Comparison of ENCODE assay signal across 21 cellular contexts in genomic region chr22:45524157-45524556, GRCh38. TPM values are rescaled to one million over a fixed set of nuclear protein-coding genes. Genes with fewer than 3 reads are reported as not detected.
DNase-seq lines count a peak whose midpoint lies in the region; ATAC-seq and TF ChIP-seq lines count a peak whose summit lies in the region.
"Had no signal": no experiment of that assay in that cellular context is flagged by ENCODE, and none has a peak within 500 bp of the region (broad histone marks: within the 10 kb centered on the region; RNA-seq: fewer than 3 reads in every experiment).

No MANE protein-coding gene starts in this region.

- TF ChIP-seq EP300 in esophagus muscularis mucosa (IDR thresholded peaks at IDR 0.05): no peak

- H3K4me2 ChIP-seq in parathyroid adenoma (ENCODE audit: low read length): no peak overlapping the region
- H3K4me2 ChIP-seq: KMS-11 had no signal

- no peak overlapping the region for H3K4me3 ChIP-seq in heart left ventricle
- no peak overlapping the region for H3K4me3 ChIP-seq in esophagus muscularis mucosa
- no peak overlapping the region for H3K4me3 ChIP-seq in parathyroid adenoma (ENCODE audit: low read depth, low read length)
- no peak overlapping the region for H3K4me3 ChIP-seq in uterus
- H3K4me3 ChIP-seq in CD8-positive, alpha-beta memory T cell (ENCODE audit: low read length): no peak overlapping the region
- no peak overlapping the region for H3K4me3 ChIP-seq in psoas muscle

- no peak overlapping the region for H3K4me3 Mint-ChIP-seq in CD8-positive, alpha-beta memory T cell

- DNase-seq in heart left ventricle (no peak), Right ventricle myocardium superior (no peak), esophagus muscularis mucosa (ENCODE audit: extremely low spot score) (no peak), uterus (no peak), psoas muscle (no peak)
- DNase-seq in CD8-positive, alpha-beta memory T cell: no peak
- DNase-seq: AML-193, GDM1, IMR-90, NCI-H1105, NCI-H146, NCI-H2029 treated with DMSO at 0.1 percent for 48 hours, NCI-H226, NCI-H524 treated with DMSO at 0.1 percent for 48 hours, NCI-H82 had no signal

- intact Hi-C loops in heart left ventricle (cut with DNase I): no loop called here
- intact Hi-C loops in Right ventricle myocardium superior (cut with DNase I): no loop called here
- intact Hi-C loops in esophagus muscularis mucosa (cut with DNase I): no loop called here
- intact Hi-C loops in uterus (cut with DNase I; ENCODE audit: low total_unique reads): no loop called here
- intact Hi-C loops in psoas muscle (cut with DNase I): no loop called here

- no peak overlapping the region for H2AFZ ChIP-seq in parathyroid adenoma

- peaks cover 7% of the 10 kb centered on the region for H3K79me2 ChIP-seq in parathyroid adenoma

- H3K27me3 Mint-ChIP-seq in CD8-positive, alpha-beta memory T cell: peaks cover 3% of the 10 kb centered on the region in 2 donors

- no peak overlapping the region for H3K27ac ChIP-seq in heart left ventricle
- H3K27ac ChIP-seq in esophagus muscularis mucosa (replicated peaks in 1 of 4): peak overlapping the region; percentile 35 to 92 (median 60)
- H3K27ac ChIP-seq in parathyroid adenoma: peak overlapping the region; percentile 32
- H3K27ac ChIP-seq in uterus: peak overlapping the region; percentile 30 to 72
- no peak overlapping the region for H3K27ac ChIP-seq in CD8-positive, alpha-beta memory T cell (ENCODE audit: low read depth, low read length)
- H3K27ac ChIP-seq in psoas muscle: no peak overlapping the region
- H3K27ac ChIP-seq: C4-2B, KMS-11 had no signal

- no peaks in the 10 kb centered on the region for H3K36me3 Mint-ChIP-seq in CD8-positive, alpha-beta memory T cell

- CTCF ChIA-PET in CD8-positive, alpha-beta memory T cell (lab: Charles Lee): no interaction called here

- no peak overlapping the region for H3K9ac ChIP-seq in parathyroid adenoma
- H3K9ac ChIP-seq: KMS-11 had no signal

- no peaks in the 10 kb centered on the region for H3K4me1 Mint-ChIP-seq in CD8-positive, alpha-beta memory T cell

- peaks cover 0 to 78% (median 4%) of the 10 kb centered on the region in 9 donors for H3K36me3 ChIP-seq in heart left ventricle
- peaks cover 0 to 9% (median 5%) of the 10 kb centered on the region in 4 donors for H3K36me3 ChIP-seq in esophagus muscularis mucosa
- no peaks in the 10 kb centered on the region for H3K36me3 ChIP-seq in parathyroid adenoma (ENCODE audit: control insufficient read depth, insufficient read depth, low read length)
- H3K36me3 ChIP-seq in uterus: no peaks in the 10 kb centered on the region
- H3K36me3 ChIP-seq in CD8-positive, alpha-beta memory T cell (ENCODE audit: insufficient read depth, low read length): no peaks in the 10 kb centered on the region
- no peaks in the 10 kb centered on the region for H3K36me3 ChIP-seq in psoas muscle (ENCODE audit: insufficient read depth in 1 of 2, low read depth in 1 of 2)

- H3K4me1 ChIP-seq in heart left ventricle (peaks cover 0 to 7% (median 0%) of the 10 kb centered on the region in 12 donors), esophagus muscularis mucosa (peaks cover 4 to 79% (median 54%) of the 10 kb centered on the region in 4 donors), parathyroid adenoma (peaks cover 13% of the 10 kb centered on the region), uterus (no peaks in the 10 kb centered on the region), psoas muscle (no peaks in the 10 kb centered on the region)
- no peaks in the 10 kb centered on the region for H3K4me1 ChIP-seq in CD8-positive, alpha-beta memory T cell (ENCODE audit: insufficient read depth, low read length)

- POLR2A ChIA-PET in CD8-positive, alpha-beta memory T cell (lab: Charles Lee): no interaction called here

- ATAC-seq in heart left ventricle (peak in 3 of 4 donors; percentile 11 to 47 (median 31)), Right ventricle myocardium superior (ENCODE audit: poor library complexity) (no peak), GM21447 (IDR thresholded peaks at IDR 0.05; ENCODE audit: unreplicated experiment) (no peak), psoas muscle (no peak)
- ATAC-seq: HCT116, Panc1 had no signal

- H3K9me3 ChIP-seq in heart left ventricle (no peaks in the 10 kb centered on the region), esophagus muscularis mucosa (no peaks in the 10 kb centered on the region), parathyroid adenoma (ENCODE audit: control insufficient read depth, low read length) (no peaks in the 10 kb centered on the region), uterus (no peaks in the 10 kb centered on the region), psoas muscle (no peaks in the 10 kb centered on the region)
- H3K9me3 ChIP-seq in CD8-positive, alpha-beta memory T cell (ENCODE audit: low read length): no peaks in the 10 kb centered on the region

- no peaks in the 10 kb centered on the region for H3K27me3 ChIP-seq in heart left ventricle
- H3K27me3 ChIP-seq in esophagus muscularis mucosa: no peaks in the 10 kb centered on the region
- no peaks in the 10 kb centered on the region for H3K27me3 ChIP-seq in parathyroid adenoma (ENCODE audit: control insufficient read depth, insufficient read depth, low read length)
- H3K27me3 ChIP-seq in uterus: no peaks in the 10 kb centered on the region
- no peaks in the 10 kb centered on the region for H3K27me3 ChIP-seq in CD8-positive, alpha-beta memory T cell (ENCODE audit: insufficient read depth, low read length, poor library complexity, severe bottlenecking)
- no peaks in the 10 kb centered on the region for H3K27me3 ChIP-seq in psoas muscle (ENCODE audit: insufficient read depth in 3 of 3, low read length in 2 of 3)

- 49 to 80% (median 66%) methylated on average over 1 to 6 of the region's 6 CpGs for WGBS in heart left ventricle, 4 donors
- 71% methylated on average over 5 of the region's 6 CpGs for WGBS in esophagus muscularis mucosa
- 65 to 75% (median 71%) methylated on average over 6 of the region's 6 CpGs for WGBS in psoas muscle, 3 donors

- TF ChIP-seq CTCF in heart left ventricle (IDR thresholded peaks at IDR 0.05): no peak
- TF ChIP-seq CTCF in esophagus muscularis mucosa (IDR thresholded peaks at IDR 0.05): no peak
- no peak for TF ChIP-seq CTCF in parathyroid adenoma (IDR thresholded peaks at IDR 0.05)
- TF ChIP-seq CTCF in uterus (IDR thresholded peaks at IDR 0.05): no peak
- TF ChIP-seq CTCF in psoas muscle (IDR thresholded peaks at IDR 0.05): no peak

- no peak overlapping the region for H3K27ac Mint-ChIP-seq in CD8-positive, alpha-beta memory T cell

- TF ChIP-seq POLR2A in heart left ventricle (IDR thresholded peaks at IDR 0.05) (no peak), esophagus muscularis mucosa (IDR thresholded peaks at IDR 0.05; ENCODE audit: low read depth) (no peak), uterus (IDR thresholded peaks at IDR 0.05) (no peak)

- no peaks in the 10 kb centered on the region for H3K9me3 Mint-ChIP-seq in CD8-positive, alpha-beta memory T cell

RNA-seq across cellular contexts. Expression of gene FBLN1, which starts 21.5 kb away (rescaled TPM):
- total RNA-seq in heart left ventricle (100 to 1,000 TPM in 1 of 9 donors, 10 to 100 TPM in 8; 30.0 to 239 (median 50.3) TPM), Right ventricle myocardium superior (89.5 TPM), esophagus muscularis mucosa (100 to 1,000 TPM; 355 to 534 (median 417) TPM), uterus (100 to 1,000 TPM; 388 to 644 (median 479) TPM), psoas muscle (10 to 100 TPM; 19.3 to 95.7 (median 29.3) TPM)
- polyA plus RNA-seq in heart left ventricle (10 to 100 TPM; 22.4 to 36.8 TPM), psoas muscle (10 to 100 TPM; 10.5 to 14.0 (median 12.0) TPM)
- total RNA-seq in CD8-positive, alpha-beta memory T cell: not detected
- not detected for polyA plus RNA-seq in CD8-positive, alpha-beta memory T cell

Comparison
In these comparisons a context has a peak if more than half of its experiments do, and no peak if none do; other contexts are left out.
1. ATAC-seq: peak in heart left ventricle (3 of 4); none in Right ventricle myocardium superior (single experiment), GM21447 (single experiment) and psoas muscle (0 of 4).
2. H3K27ac ChIP-seq: peak in esophagus muscularis mucosa (4 of 4), parathyroid adenoma (single experiment) and uterus (2 of 2); none in heart left ventricle (0 of 12), CD8-positive, alpha-beta memory T cell (single experiment) and psoas muscle (single experiment).
3. RNA of gene FBLN1, which starts 21.5 kb away (total RNA-seq): 388 to 644 TPM in uterus, 355 to 534 TPM in esophagus muscularis mucosa, 89.5 TPM in Right ventricle myocardium superior (single experiment), 30.0 to 239 TPM in heart left ventricle and 19.3 to 95.7 TPM in psoas muscle; not detected in CD8-positive, alpha-beta memory T cell; every median in the first group is over 10 times any median in the second.